15 cellular contexts compared by ENCODE assay signal in the genomic region with DNA sequence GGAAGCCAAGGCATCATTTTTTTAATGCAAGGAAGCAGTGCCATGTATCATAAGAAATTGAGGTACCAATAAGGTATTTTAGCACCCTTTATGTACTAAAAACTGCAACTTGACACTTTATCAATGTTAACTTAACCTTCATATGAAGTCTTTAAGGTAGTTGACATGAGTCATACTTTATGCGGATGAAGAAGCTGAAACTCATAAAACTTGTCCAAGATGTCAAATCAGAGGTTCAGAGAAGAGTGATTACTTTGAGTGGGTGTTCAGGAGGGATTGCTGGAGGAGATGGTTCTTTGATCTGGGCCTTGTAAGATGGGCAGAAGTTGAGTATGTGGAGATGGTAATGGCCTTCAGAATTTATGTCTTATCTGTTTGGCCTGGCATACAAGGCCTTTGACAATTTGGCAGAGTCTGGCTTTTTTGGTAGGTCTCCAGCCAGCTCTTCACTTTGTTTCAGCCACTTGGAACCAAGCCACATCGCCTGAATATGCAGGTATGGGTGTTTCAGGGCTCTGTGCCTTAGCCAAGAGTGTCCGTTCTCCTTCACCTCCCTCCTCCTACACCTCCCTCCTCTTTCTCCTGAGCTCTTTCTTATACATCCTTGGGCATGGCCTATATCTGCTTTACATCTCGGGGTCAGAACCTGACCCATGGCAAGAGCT. TPM values are rescaled to one million over a fixed set of nuclear protein-coding genes. Genes with fewer than 3 reads are reported as not detected.
A peak's percentile ranks its signal among the peaks of the same experiment; 100 is the strongest.
DNase-seq lines count a peak whose midpoint lies in the region; ATAC-seq and FAIRE-seq lines count a peak whose summit lies in the region.
"Had no signal": no experiment of that assay in that cellular context is flagged by ENCODE, and none has a peak within 500 bp of the region (broad histone marks: within the 10 kb centered on the region; RNA-seq: fewer than 3 reads in every experiment).

No MANE protein-coding gene starts in this region.

- DNase-seq in NCI-H2196 (lab: John Stamatoyannopoulos, UW; ENCODE audit: unreplicated experiment) (peak; percentile 31), NCI-H2196 treated with DMSO at 0.1 percent for 48 hours (lab: John Stamatoyannopoulos, UW; ENCODE audit: unreplicated experiment) (no peak), frontal cortex (ENCODE audit: low spot score in 2 of 2) (no peak)
- DNase-seq in activated naive CD8-positive, alpha-beta T cell treated with anti-CD3 and anti-CD28 coated beads for 36 hours = no peak
- DNase-seq: 8988T, GM23248, NCI-H345, T1000 had no signal

- H3K27ac Mint-ChIP-seq in activated naive CD8-positive, alpha-beta T cell treated with anti-CD3 and anti-CD28 coated beads for 36 hours = peak overlapping the region; percentile 4

- H3K36me3 Mint-ChIP-seq in activated naive CD8-positive, alpha-beta T cell treated with anti-CD3 and anti-CD28 coated beads for 36 hours = peaks cover 44% of the 10 kb centered on the region

- no peaks in the 10 kb centered on the region for H3K27me3 ChIP-seq in layer of hippocampus (ENCODE audit: control insufficient read depth, insufficient read depth, low read length)

- peaks cover 67% of the 10 kb centered on the region for H3K4me1 Mint-ChIP-seq in activated naive CD8-positive, alpha-beta T cell treated with anti-CD3 and anti-CD28 coated beads for 36 hours

- peak overlapping the region; percentile 79 for H3K27ac ChIP-seq in layer of hippocampus (ENCODE audit: low read depth, low read length)
- peak overlapping the region; percentile 62 for H3K27ac ChIP-seq in temporal lobe (ENCODE audit: low read depth, low read length)
- H3K27ac ChIP-seq: GM23248, prostate gland had no signal

- ATAC-seq in GM21717 (IDR thresholded peaks at IDR 0.05; ENCODE audit: unreplicated experiment) (no peak), GM18867 (IDR thresholded peaks at IDR 0.05; ENCODE audit: unreplicated experiment) (no peak)
- ATAC-seq: GM12878 had no signal

- no peak overlapping the region for H3K4me3 Mint-ChIP-seq in activated naive CD8-positive, alpha-beta T cell treated with anti-CD3 and anti-CD28 coated beads for 36 hours

- peaks cover 4% of the 10 kb centered on the region for H3K9me3 Mint-ChIP-seq in activated naive CD8-positive, alpha-beta T cell treated with anti-CD3 and anti-CD28 coated beads for 36 hours

- FAIRE-seq in frontal cortex (lab: Jason Lieb, UNC) = no peak
- FAIRE-seq: endometrium, GM12878 had no signal

- no peaks in the 10 kb centered on the region for H3K27me3 Mint-ChIP-seq in activated naive CD8-positive, alpha-beta T cell treated with anti-CD3 and anti-CD28 coated beads for 36 hours

RNA-seq across cellular contexts. Expression of a gene that starts 23.7 kb away (rescaled TPM):
- total RNA-seq in activated naive CD8-positive, alpha-beta T cell treated with anti-CD3 and anti-CD28 coated beads for 36 hours = 1 to 10 TPM; 4.4 to 4.7 TPM
- total RNA-seq in temporal lobe (7.4 TPM), frontal cortex (12.6 TPM)
